Comparison of ENCODE assay signal across 9 cellular contexts in the genomic region with DNA sequence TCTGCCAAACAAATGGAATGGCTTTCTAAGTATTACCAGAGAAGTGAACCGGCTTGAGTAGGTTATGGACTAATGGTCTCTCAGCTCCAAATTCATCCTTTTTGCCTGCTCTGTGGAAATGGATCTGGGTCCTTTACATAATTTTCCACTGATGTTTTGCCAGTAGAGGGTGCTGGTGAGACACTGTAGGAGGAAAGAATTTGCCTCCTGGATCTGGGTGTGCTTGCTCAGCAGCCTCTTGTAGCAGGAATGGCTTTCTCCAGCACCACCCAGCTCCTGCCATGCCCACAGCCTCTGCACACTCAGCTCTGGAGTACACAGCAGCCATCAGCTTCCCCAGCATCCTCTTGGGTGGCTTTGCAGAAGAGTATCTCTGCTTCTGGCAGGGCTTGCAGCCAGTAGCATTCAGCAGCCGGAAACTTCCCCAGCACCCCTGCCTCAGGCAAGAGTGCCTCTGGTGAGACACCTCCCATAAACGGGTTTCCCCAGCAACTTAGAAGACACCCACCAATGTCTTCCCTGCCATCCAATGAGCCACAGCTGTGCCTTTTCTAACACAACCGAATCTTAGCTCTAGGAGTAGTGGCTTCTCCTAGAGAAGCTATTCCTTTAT.
DNase-seq lines count a peak whose midpoint lies in the region; ATAC-seq and TF ChIP-seq lines count a peak whose summit lies in the region.
"Had no signal": no experiment of that assay in that cellular context is flagged by ENCODE, and none has a peak within 500 bp of the region (broad histone marks: within the 10 kb centered on the region; RNA-seq: fewer than 3 reads in every experiment).

No MANE protein-coding gene starts in this region.

- no peaks in the 10 kb centered on the region for H3K4me1 Mint-ChIP-seq in CD14-positive monocyte

- no peak for ATAC-seq in HG03045 (IDR thresholded peaks at IDR 0.05; ENCODE audit: unreplicated experiment)
- no peak for ATAC-seq in GM19324 (IDR thresholded peaks at IDR 0.05; ENCODE audit: low FRiP score, unreplicated experiment)
- no peak for ATAC-seq in HG02678 (IDR thresholded peaks at IDR 0.05; ENCODE audit: unreplicated experiment)

- TF ChIP-seq CTCF in CD14-positive monocyte (IDR thresholded peaks at IDR 0.05), result peak; percentile 42
- TF ChIP-seq CTCF in GM20000 (IDR thresholded peaks at IDR 0.05; ENCODE audit: extremely low read depth, missing control alignments), result peak; percentile 30

- H3K27me3 Mint-ChIP-seq in CD14-positive monocyte (ENCODE audit: low read depth in 3 of 3), result peaks cover 0 to 1% (median 1%) of the 10 kb centered on the region in 3 donors
- H3K27me3 Mint-ChIP-seq: IgD-negative memory B cell had no signal

- intact Hi-C loops in CD14-positive monocyte (cut with micrococcal nuclease), result no loop called here

- no peaks in the 10 kb centered on the region for H3K36me3 Mint-ChIP-seq in CD14-positive monocyte
- H3K36me3 Mint-ChIP-seq: IgD-negative memory B cell had no signal

- no peak for DNase-seq in CD14-positive monocyte (ENCODE audit: low spot score)
- peak; percentile 70 for DNase-seq in GM20000 (ENCODE audit: low spot score)
- DNase-seq in NCI-H748 treated with DMSO at 0.1 percent for 48 hours (lab: John Stamatoyannopoulos, UW), result peak; percentile 18
- peak; percentile 32 for DNase-seq in dermis blood vessel endothelial cell
- DNase-seq in renal cortical epithelial cell (ENCODE audit: low read depth), result peak; percentile 56

- H3K9me3 Mint-ChIP-seq in CD14-positive monocyte, result peaks cover 0 to 2% (median 0%) of the 10 kb centered on the region in 7 donors

- H3K4me3 Mint-ChIP-seq in CD14-positive monocyte, result no peak overlapping the region
- H3K4me3 Mint-ChIP-seq: IgD-negative memory B cell had no signal

- H3K27ac Mint-ChIP-seq in CD14-positive monocyte, result no peak overlapping the region
- H3K27ac Mint-ChIP-seq: IgD-negative memory B cell had no signal
